In the genomic region with DNA sequence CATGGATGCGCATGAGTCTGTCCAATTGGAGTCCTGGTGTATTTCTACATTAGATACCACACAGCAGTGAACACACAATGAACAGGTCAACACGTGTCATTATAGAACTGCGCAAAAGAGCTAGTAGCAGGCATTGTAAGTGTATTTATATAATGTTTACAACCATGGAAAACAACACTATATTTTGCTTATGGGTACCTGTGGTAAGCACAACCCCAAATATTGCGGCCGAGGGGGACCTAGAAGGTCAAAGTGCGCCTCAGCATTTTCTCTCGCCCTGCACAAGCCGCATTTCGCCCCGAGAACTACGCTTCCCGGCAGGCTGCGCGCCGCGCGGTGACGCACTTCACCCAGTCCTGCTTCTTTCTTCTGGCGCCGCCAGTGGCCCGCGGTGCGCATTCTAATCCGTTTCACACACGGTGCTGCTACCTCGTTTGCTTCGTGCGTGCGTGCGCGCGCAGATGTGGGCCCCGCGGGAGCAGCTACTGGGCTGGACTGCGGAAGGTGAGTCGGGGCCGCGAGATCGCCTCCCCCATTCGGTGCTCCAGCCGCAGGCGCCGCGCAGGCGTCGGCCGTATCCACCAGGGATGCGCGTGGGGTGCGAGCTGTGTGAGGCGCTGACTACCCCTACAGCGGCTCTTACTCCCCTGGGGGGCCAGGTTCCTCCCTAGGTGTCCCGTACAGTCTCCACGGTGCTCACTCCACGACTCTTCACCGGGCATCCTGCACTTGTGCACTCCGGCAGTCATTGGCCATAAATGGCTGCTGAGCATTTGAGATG, we compare ENCODE assay signal across 8 cellular contexts. TPM values are rescaled to one million over a fixed set of nuclear protein-coding genes. Genes with fewer than 3 reads are reported as not detected.
A peak's percentile ranks its signal among the peaks of the same experiment; 100 is the strongest.
DNase-seq lines count a peak whose midpoint lies in the region; ATAC-seq and TF ChIP-seq lines count a peak whose summit lies in the region.

Gene ZNF589 (plus strand): TSS at position 394 of the 781 bp plus-strand sequence. CDS start 68 bp downstream, at position 462.

- H3K4me3 ChIP-seq in right atrium auricular region = peak within 1 kb of the TSS; percentile 79 to 82
- H3K4me3 ChIP-seq in rectal smooth muscle tissue (ENCODE audit: low read length) = peak within 1 kb of the TSS; percentile 95
- H3K4me3 ChIP-seq in aorta (ENCODE audit: low read length in 2 of 2) = peak within 1 kb of the TSS; percentile 69 to 73

- H3K27me3 ChIP-seq in right atrium auricular region (no peaks in the 10 kb centered on the region), rectal smooth muscle tissue (ENCODE audit: control insufficient read depth, insufficient read depth, low read length) (no peaks in the 10 kb centered on the region), aorta (ENCODE audit: control insufficient read depth in 1 of 2, insufficient read depth in 2 of 2, low read length in 1 of 2) (no peaks in the 10 kb centered on the region)

- TF ChIP-seq CTCF in GM13976 (IDR thresholded peaks at IDR 0.05; ENCODE audit: borderline replicate concordance, control extremely low read depth, extremely low read depth, insufficient read depth, missing control alignments) = peak; percentile 47
- TF ChIP-seq CTCF in right atrium auricular region (IDR thresholded peaks at IDR 0.05) = peak in 1 of 2 donors; percentile 44

- WGBS in aorta, 2 donors = 3% methylated on average over 57 of the region's 57 CpGs

- ATAC-seq in HG02852 (IDR thresholded peaks at IDR 0.05; ENCODE audit: unreplicated experiment) (peak; percentile 88), aorta (ENCODE audit: low FRiP score) (peak; percentile 96)

- H3K9me3 ChIP-seq in right atrium auricular region (no peaks in the 10 kb centered on the region), aorta (ENCODE audit: control insufficient read depth, low read length) (no peaks in the 10 kb centered on the region)

- H3K4me1 ChIP-seq in right atrium auricular region = peaks cover 0 to 11% of the 10 kb centered on the region in 2 donors
- peaks cover 4% of the 10 kb centered on the region for H3K4me1 ChIP-seq in rectal smooth muscle tissue (ENCODE audit: control insufficient read depth, insufficient read depth, low read length)
- H3K4me1 ChIP-seq in aorta (ENCODE audit: control insufficient read depth in 1 of 2, insufficient read depth in 2 of 2, low read length in 2 of 2) = no peaks in the 10 kb centered on the region

- DNase-seq in GM13976 (ENCODE audit: low spot score) (peak; percentile 97), NCI-H1436 treated with DMSO at 0.1 percent for 48 hours (lab: John Stamatoyannopoulos, UW) (peak; percentile 46), amygdala (lab: John Stamatoyannopoulos, UW) (peak in 55 of 56 donors; percentile 26 to 93 (median 79)), right atrium auricular region (ENCODE audit: low spot score) (peak; percentile 93), aorta (peak; percentile 95 to 98)

- H3K36me3 ChIP-seq in right atrium auricular region (no peaks in the 10 kb centered on the region), rectal smooth muscle tissue (ENCODE audit: control insufficient read depth, insufficient read depth, low read length) (no peaks in the 10 kb centered on the region), aorta (ENCODE audit: control insufficient read depth in 1 of 2, insufficient read depth in 2 of 2, low read length in 1 of 2) (no peaks in the 10 kb centered on the region)

- in situ Hi-C loops in GM13976 (cut with MboI; ENCODE audit: low sequenced_read_pairs, unreplicated experiment) = no loop called here

- intact Hi-C loops in T-helper 1 cell treated with Interleukin-12 subunit alpha and Interleukin-12 subunit beta and Interleukin-4 antibody, amounts not matched to agents 30 ng/mL and 1 ng/mL, for 36 hours (cut with micrococcal nuclease) = loop anchor here (1.0 to 10.0 kb wide), 13 partner anchors 9 to 854 kb away; partner anchors contain the start of genes ARIH2, CCDC51, CDC25A and DHX30
- intact Hi-C loops in aorta (cut with DNase I) = no loop called here

- H3K27ac ChIP-seq in right atrium auricular region (peak within 1 kb of the TSS; percentile 81 to 86), rectal smooth muscle tissue (ENCODE audit: low read depth, low read length) (peak within 1 kb of the TSS; percentile 81), aorta (ENCODE audit: low read depth in 1 of 2, low read length in 2 of 2) (peak within 1 kb of the TSS in 1 of 2 donors; percentile 70)

- H3K9ac ChIP-seq in rectal smooth muscle tissue (ENCODE audit: low read length) = peak within 1 kb of the TSS; percentile 89

RNA-seq across cellular contexts. Expression of gene ZNF589, which starts in this region (rescaled TPM):
- total RNA-seq in T-helper 1 cell treated with Interleukin-12 subunit alpha and Interleukin-12 subunit beta and Interleukin-4 antibody, amounts not matched to agents 30 ng/mL and 1 ng/mL, for 36 hours = 33.5 and 38.7 TPM in 2 replicates
- total RNA-seq in right atrium auricular region (1 to 10 TPM; 6.6 to 6.7 TPM), aorta (10 to 100 TPM in 1 of 2 donors, 1 to 10 TPM in 1; 7.1 to 19.4 TPM)
- polyA plus RNA-seq in aorta = 1 to 10 TPM; 2.5 to 6.7 TPM

Comparison
In these comparisons a context has a peak if more than half of its experiments do, and no peak if none do; other contexts are left out.
1. DNase-seq: peak in every context shown above with its lines; median percentile 97 in GM13976; 96 in aorta; 93 in right atrium auricular region; 79 in amygdala; 46 in NCI-H1436 treated with DMSO at 0.1 percent for 48 hours.